ENCODE assay signal across 15 cellular contexts in genomic region chr7:95550546-95550945, GRCh38. TPM values are rescaled to one million over a fixed set of nuclear protein-coding genes. Genes with fewer than 3 reads are reported as not detected.
A peak's percentile ranks its signal among the peaks of the same experiment; 100 is the strongest.
DNase-seq lines count a peak whose midpoint lies in the region; ATAC-seq and TF ChIP-seq lines count a peak whose summit lies in the region.
"Had no signal": no experiment of that assay in that cellular context is flagged by ENCODE, and none has a peak within 500 bp of the region (broad histone marks: within the 10 kb centered on the region; RNA-seq: fewer than 3 reads in every experiment).

No MANE protein-coding gene starts in this region.

- CTCF ChIA-PET in SK-N-SH (lab: Yijun Ruan, JAX), result interaction anchor here (1.4 kb wide), 1 partner anchor 136 kb away, joined by 5 read pairs; no protein-coding TSS in a partner anchor

- H3K36me3 ChIP-seq in SK-N-SH (replicated peaks in 1 of 2; ENCODE audit: control insufficient read depth in 1 of 2, insufficient read depth in 2 of 2, low read length in 1 of 2) (no peaks in the 10 kb centered on the region), prostate gland (no peaks in the 10 kb centered on the region), vagina (no peaks in the 10 kb centered on the region)
- H3K36me3 ChIP-seq: cardiac muscle cell, MG63, WERI-Rb-1 had no signal

- no peak for TF ChIP-seq EP300 in SK-N-SH (IDR thresholded peaks at IDR 0.05; ENCODE audit: borderline replicate concordance in 1 of 2, low read depth in 1 of 2, low read length in 1 of 2)

- TF ChIP-seq RAD21 in SK-N-SH (IDR thresholded peaks at IDR 0.05; ENCODE audit: low read length), result no peak

- H3K9me3 ChIP-seq in SK-N-SH (no peaks in the 10 kb centered on the region), prostate gland (no peaks in the 10 kb centered on the region), vagina (no peaks in the 10 kb centered on the region)
- H3K9me3 ChIP-seq: MG63 had no signal

- DNase-seq in SK-N-SH, result no peak
- peak; percentile 13 for DNase-seq in fibroblast of the conjunctiva (ENCODE audit: low read depth)
- no peak for DNase-seq in prostate gland (ENCODE audit: low spot score)
- DNase-seq in vagina (ENCODE audit: extremely low spot score in 2 of 2), result no peak
- DNase-seq: activated T-cell treated with anti-CD3 and anti-CD28 coated beads for 4 hours, foreskin melanocyte, SHP77, WERI-Rb-1 had no signal

- 11% methylated on average over 4 of the region's 4 CpGs for WGBS in SK-N-SH (ENCODE audit: low lambda C conversion rate)
- 9% methylated on average over 4 of the region's 4 CpGs for WGBS in prostate gland

- no peak overlapping the region for H3K9ac ChIP-seq in SK-N-SH

- ATAC-seq in SK-N-SH treated with all-trans-retinoic acid at 6 μM for 48 hours (no peak), HG03135 (IDR thresholded peaks at IDR 0.05; ENCODE audit: unreplicated experiment) (no peak), HG03520 (IDR thresholded peaks at IDR 0.05; ENCODE audit: unreplicated experiment) (no peak), HG02610 (IDR thresholded peaks at IDR 0.05; ENCODE audit: unreplicated experiment) (no peak)

- no peak overlapping the region for H2AFZ ChIP-seq in SK-N-SH (ENCODE audit: low read depth)

- H3K27me3 ChIP-seq in SK-N-SH (ENCODE audit: insufficient read depth) (peaks cover 25% of the 10 kb centered on the region), prostate gland (replicated peaks; ENCODE audit: insufficient read depth) (no peaks in the 10 kb centered on the region), vagina (no peaks in the 10 kb centered on the region)
- H3K27me3 ChIP-seq: cardiac muscle cell, MG63 had no signal

- no peaks in the 10 kb centered on the region for H3K79me2 ChIP-seq in SK-N-SH (ENCODE audit: insufficient read depth)

- intact Hi-C loops in prostate gland (cut with DNase I) (loop anchor here (1.0 kb wide), 1 partner anchor 46 kb away; the partner anchor contains the start of gene PDK4), vagina (cut with DNase I) (loop anchor here (5.0 kb wide), 1 partner anchor 47 kb away; the partner anchor contains the start of gene PDK4)

- TF ChIP-seq CTCF in SK-N-SH (IDR thresholded peaks at IDR 0.05), result no peak
- no peak for TF ChIP-seq CTCF in prostate gland (IDR thresholded peaks at IDR 0.05)
- TF ChIP-seq CTCF in vagina (IDR thresholded peaks at IDR 0.05), result peak in 1 of 3 experiments; percentile 22

- H3K4me2 ChIP-seq in SK-N-SH, result peak overlapping the region; percentile 64

- no peaks in the 10 kb centered on the region for H4K20me1 ChIP-seq in SK-N-SH (ENCODE audit: insufficient read depth)

- H3K4me3 ChIP-seq in SK-N-SH (ENCODE audit: low read depth in 2 of 2, low read length in 1 of 2), result no peak overlapping the region
- H3K4me3 ChIP-seq in prostate gland, result no peak overlapping the region
- peak overlapping the region in 1 of 2 donors; percentile 12 for H3K4me3 ChIP-seq in vagina
- H3K4me3 ChIP-seq: cardiac muscle cell, MG63 had no signal

- TF ChIP-seq POLR2A in prostate gland (IDR thresholded peaks at IDR 0.05) (no peak), vagina (IDR thresholded peaks at IDR 0.05) (no peak)

- H3F3A ChIP-seq in SK-N-SH (replicated peaks; ENCODE audit: insufficient read depth), result peaks cover 6% of the 10 kb centered on the region

- H3K27ac ChIP-seq in SK-N-SH (ENCODE audit: low read depth in 2 of 2, low read length in 1 of 2) (peak overlapping the region in 1 of 2 experiments; percentile 67; a peak in 1 of 4 replicates), prostate gland (peak overlapping the region; percentile 87 to 94), vagina (peak overlapping the region; percentile 79)
- H3K27ac ChIP-seq: cardiac muscle cell, HL-60, WERI-Rb-1 had no signal

- no peaks in the 10 kb centered on the region for H3K9me2 ChIP-seq in SK-N-SH

- H3K4me1 ChIP-seq in SK-N-SH (ENCODE audit: control insufficient read depth in 1 of 2, insufficient read depth in 2 of 2, low read depth in 1 of 2, low read length in 1 of 2) (peaks cover 0 to 14% of the 10 kb centered on the region in 2 experiments; a peak in 3 of 4 replicates), prostate gland (replicated peaks) (peaks cover 21% of the 10 kb centered on the region), vagina (peaks cover 51% of the 10 kb centered on the region)

- POLR2A ChIA-PET in SK-N-SH (lab: Yijun Ruan, JAX), result no interaction called here

TF ChIP-seq in SK-N-SH, 30 proteins besides CTCF, POLR2A, EP300 and RAD21:
- TF ChIP-seq SMC3 (IDR thresholded peaks at IDR 0.05; ENCODE audit: low read depth, low read length) (no peak), RCOR1 (IDR thresholded peaks at IDR 0.05; ENCODE audit: low read length) (no peak), NFIC (IDR thresholded peaks at IDR 0.05; ENCODE audit: borderline replicate concordance) (no peak), TEAD4 (IDR thresholded peaks at IDR 0.05; ENCODE audit: borderline replicate concordance, insufficient read depth) (no peak), MXI1 (IDR thresholded peaks at IDR 0.05; ENCODE audit: low read depth, low read length) (no peak), POLR2AphosphoS5 (IDR thresholded peaks at IDR 0.05; ENCODE audit: low read depth, low read length) (no peak), FOSL2 (IDR thresholded peaks at IDR 0.05; ENCODE audit: borderline replicate concordance, low read depth) (no peak), CHD2 (IDR thresholded peaks at IDR 0.05; ENCODE audit: low read length, partially characterized antibody) (no peak), GATA2 (CRISPR knock-in tag; IDR thresholded peaks at IDR 0.05) (no peak), FOXM1 (IDR thresholded peaks at IDR 0.05; ENCODE audit: low read depth) (no peak)
- TF ChIP-seq, protein P1, sequence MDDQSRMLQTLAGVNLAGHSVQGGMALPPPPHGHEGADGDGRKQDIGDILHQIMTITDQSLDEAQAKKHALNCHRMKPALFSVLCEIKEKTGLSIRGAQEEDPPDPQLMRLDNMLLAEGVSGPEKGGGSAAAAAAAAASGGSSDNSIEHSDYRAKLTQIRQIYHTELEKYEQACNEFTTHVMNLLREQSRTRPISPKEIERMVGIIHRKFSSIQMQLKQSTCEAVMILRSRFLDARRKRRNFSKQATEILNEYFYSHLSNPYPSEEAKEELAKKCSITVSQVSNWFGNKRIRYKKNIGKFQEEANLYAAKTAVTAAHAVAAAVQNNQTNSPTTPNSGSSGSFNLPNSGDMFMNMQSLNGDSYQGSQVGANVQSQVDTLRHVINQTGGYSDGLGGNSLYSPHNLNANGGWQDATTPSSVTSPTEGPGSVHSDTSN (IDR thresholded peaks at IDR 0.05), result no peak

TF ChIP-seq in SK-N-SH treated with all-trans-retinoic acid at 6 μM for 48 hours, 23 proteins besides CTCF, POLR2A, EP300 and RAD21:
- no peak for TF ChIP-seq ARNTL (CRISPR knock-in tag; IDR thresholded peaks at IDR 0.05; ENCODE audit: borderline replicate concordance, low read depth)
- no peak for TF ChIP-seq SNAI2 (CRISPR knock-in tag; IDR thresholded peaks at IDR 0.05)
- TF ChIP-seq ZFP30 (CRISPR knock-in tag; IDR thresholded peaks at IDR 0.05), result no peak
- TF ChIP-seq PPARA (CRISPR knock-in tag; IDR thresholded peaks at IDR 0.05; ENCODE audit: borderline replicate concordance), result no peak
- no peak for TF ChIP-seq TOX (CRISPR knock-in tag; IDR thresholded peaks at IDR 0.05; ENCODE audit: borderline replicate concordance)
- TF ChIP-seq, protein P2, sequence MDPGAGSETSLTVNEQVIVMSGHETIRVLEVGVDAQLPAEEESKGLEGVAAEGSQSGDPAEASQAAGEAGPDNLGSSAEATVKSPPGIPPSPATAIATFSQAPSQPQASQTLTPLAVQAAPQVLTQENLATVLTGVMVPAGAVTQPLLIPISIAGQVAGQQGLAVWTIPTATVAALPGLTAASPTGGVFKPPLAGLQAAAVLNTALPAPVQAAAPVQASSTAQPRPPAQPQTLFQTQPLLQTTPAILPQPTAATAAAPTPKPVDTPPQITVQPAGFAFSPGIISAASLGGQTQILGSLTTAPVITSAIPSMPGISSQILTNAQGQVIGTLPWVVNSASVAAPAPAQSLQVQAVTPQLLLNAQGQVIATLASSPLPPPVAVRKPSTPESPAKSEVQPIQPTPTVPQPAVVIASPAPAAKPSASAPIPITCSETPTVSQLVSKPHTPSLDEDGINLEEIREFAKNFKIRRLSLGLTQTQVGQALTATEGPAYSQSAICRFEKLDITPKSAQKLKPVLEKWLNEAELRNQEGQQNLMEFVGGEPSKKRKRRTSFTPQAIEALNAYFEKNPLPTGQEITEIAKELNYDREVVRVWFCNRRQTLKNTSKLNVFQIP (CRISPR knock-in tag; IDR thresholded peaks at IDR 0.05; ENCODE audit: borderline replicate concordance, low read depth), result no peak
- no peak for TF ChIP-seq BACH2 (CRISPR knock-in tag; IDR thresholded peaks at IDR 0.05; ENCODE audit: borderline replicate concordance)
- no peak for TF ChIP-seq ZC3H10 (CRISPR knock-in tag; IDR thresholded peaks at IDR 0.05)
- TF ChIP-seq ZNF565 (CRISPR knock-in tag; conservative IDR thresholded peaks at IDR 0.05; ENCODE audit: low read depth), result no peak
- TF ChIP-seq TSHZ2 (CRISPR knock-in tag; IDR thresholded peaks at IDR 0.05), result no peak
- no peak for TF ChIP-seq OSR1 (CRISPR knock-in tag; IDR thresholded peaks at IDR 0.05)
- TF ChIP-seq RARB (CRISPR knock-in tag; IDR thresholded peaks at IDR 0.05), result no peak
- no peak for TF ChIP-seq ESRRG (CRISPR knock-in tag; IDR thresholded peaks at IDR 0.05)

RNA-seq across cellular contexts. Expression of gene PDK4, which starts 45.8 kb away (rescaled TPM):
- 0.10 and 0.13 TPM in 2 replicates for polyA plus RNA-seq in SK-N-SH (2012; rRNA removed)
- 0.14 and 0.17 TPM in 2 replicates for polyA plus RNA-seq in SK-N-SH (2012; cell fraction: cytosol; rRNA removed)
- 0.22 and 0.23 TPM in 2 replicates for polyA plus RNA-seq in SK-N-SH (2012; cell fraction: nucleus; rRNA removed)
- 10 to 100 TPM; 61.3 to 65.5 TPM for total RNA-seq in prostate gland
- total RNA-seq in vagina, result 399 TPM
